In genomic region chr9:71763752-71764332, GRCh38 we compare ENCODE assay signal across 8 cellular contexts. TPM values are rescaled to one million over a fixed set of nuclear protein-coding genes. Genes with fewer than 3 reads are reported as not detected.
DNase-seq lines count a peak whose midpoint lies in the region; ATAC-seq, FAIRE-seq and TF ChIP-seq lines count a peak whose summit lies in the region.

No MANE protein-coding gene starts in this region.

- no peaks in the 10 kb centered on the region for H3K36me3 ChIP-seq in right lobe of liver

- H3K27ac ChIP-seq in right lobe of liver = peak overlapping the region; percentile 0 to 39 (median 31)

- peaks cover 0 to 82% (median 28%) of the 10 kb centered on the region in 4 donors for H3K4me1 ChIP-seq in right lobe of liver

- H3K27me3 ChIP-seq in right lobe of liver = no peaks in the 10 kb centered on the region

- H3K36me3 Mint-ChIP-seq in brain (no peaks in the 10 kb centered on the region), nephron progenitor cell (ENCODE audit: low read depth) (no peaks in the 10 kb centered on the region)

- H3K27ac Mint-ChIP-seq in brain (peak overlapping the region in 4 of 5 experiments; percentile 77 to 95 (median 94)), nephron progenitor cell (no peak overlapping the region)

- intact Hi-C loops in right lobe of liver (cut with DNase I) = loop anchor here in 1 of 2 donors (10.0 kb wide), 1 partner anchor 149 kb away; no protein-coding TSS in a partner anchor

- peak overlapping the region; percentile 79 to 99 (median 96) for H3K4me3 Mint-ChIP-seq in brain
- no peak overlapping the region for H3K4me3 Mint-ChIP-seq in nephron progenitor cell

- no peaks in the 10 kb centered on the region for H3K9me3 ChIP-seq in right lobe of liver

- no peak for TF ChIP-seq POLR2A in H54 (IDR thresholded peaks at IDR 0.05; ENCODE audit: low read depth, low read length)
- TF ChIP-seq POLR2A in right lobe of liver (IDR thresholded peaks at IDR 0.05) = no peak

- H3K9me3 Mint-ChIP-seq in brain (peaks cover 0 to 3% (median 0%) of the 10 kb centered on the region in 5 experiments), nephron progenitor cell (no peaks in the 10 kb centered on the region)

- TF ChIP-seq CTCF in AG04449 (IDR thresholded peaks at IDR 0.05; ENCODE audit: insufficient read depth, low read length, missing control alignments) (no peak), brain (conservative IDR thresholded peaks at IDR 0.05) (no peak), right lobe of liver (IDR thresholded peaks at IDR 0.05) (no peak), nephron progenitor cell (IDR thresholded peaks at IDR 0.05) (no peak)

- H3K4me1 Mint-ChIP-seq in brain = peaks cover 82% of the 10 kb centered on the region
- H3K4me1 Mint-ChIP-seq in nephron progenitor cell = peaks cover 68% of the 10 kb centered on the region

- CTCF ChIA-PET in AG04449 (lab: Yijun Ruan, JAX) = no interaction called here

- POLR2A ChIA-PET in AG04449 (lab: Yijun Ruan, JAX) = no interaction called here

- ATAC-seq in right lobe of liver = no peak
- no peak for ATAC-seq in HG02981 (IDR thresholded peaks at IDR 0.05; ENCODE audit: unreplicated experiment)

- DNase-seq in AG04449 (ENCODE audit: low read depth, low spot score) (peak; percentile 28), H54 (ENCODE audit: insufficient read length, low spot score) (no peak), right lobe of liver (no peak), nephron progenitor cell (no peak), NCI-H1694 treated with DMSO at 0.1 percent for 48 hours (lab: John Stamatoyannopoulos, UW) (no peak), foreskin melanocyte (no peak)

- peak; percentile 57 for FAIRE-seq in H54 (lab: Jason Lieb, UNC)

- H3K27me3 Mint-ChIP-seq in brain (peaks cover 22% of the 10 kb centered on the region), nephron progenitor cell (ENCODE audit: low read depth, poor library complexity) (peaks cover 4% of the 10 kb centered on the region)

- H3K4me3 ChIP-seq in AG04449 (ENCODE audit: low read depth, low read length) (no peak overlapping the region), right lobe of liver (no peak overlapping the region)

RNA-seq across cellular contexts. Expression of gene CEMIP2, which starts 4.5 kb away (rescaled TPM):
- polyA plus RNA-seq in brain (ENCODE audit: insufficient read depth, low read depth, low replicate concordance) = 6.8 TPM
- total RNA-seq in right lobe of liver = 10 to 100 TPM; 40.9 to 92.8 (median 56.5) TPM
